Comparison of ENCODE assay signal across 8 cellular contexts in genomic region chr3:84958495-84959469, GRCh38. TPM values are rescaled to one million over a fixed set of nuclear protein-coding genes. Genes with fewer than 3 reads are reported as not detected.
DNase-seq lines count a peak whose midpoint lies in the region; ATAC-seq, FAIRE-seq and TF ChIP-seq lines count a peak whose summit lies in the region.

Gene CADM2, plus strand, starts transcription at chr3:84958989.

- no peak within 1 kb of the TSS for H3K4ac ChIP-seq in H1 (replicated peaks; ENCODE audit: insufficient read length, low read depth, low read length)

- peak within 1 kb of the TSS; percentile 58; the same call in 1 of the 2 replicates for H2BK5ac ChIP-seq in H1 (ENCODE audit: low read depth, low read length)

- DNase-seq in AG09309 (ENCODE audit: low read depth) (peak; percentile 4), NCI-H524 treated with DMSO at 0.1 percent for 48 hours (lab: John Stamatoyannopoulos, UW) (peak; percentile 77), H1 (ENCODE audit: low read depth in 1 of 2, low spot score in 2 of 2) (peak; percentile 91 to 92), lung microvascular endothelial cell (ENCODE audit: low read depth in 2 of 2) (peak; percentile 76 to 88)
- peak; percentile 24 for DNase-seq in activated CD8-positive, alpha-beta memory T cell treated with anti-CD3 and anti-CD28 coated beads, Interleukin-2, amount 50 U/mL, for 24 hours (ENCODE audit: extremely low read depth)
- DNase-seq in stimulated activated CD4-positive, alpha-beta T cell treated with anti-CD3 and anti-CD28 coated beads, TNF-alpha, amount 100 ng/mL, for 1 hour (ENCODE audit: low read depth in 3 of 3, low spot score in 1 of 3) = peak; percentile 7 to 46 (median 22)

- TF ChIP-seq RAD21 in H1 (IDR thresholded peaks at IDR 0.05 in 1 of 2, conservative IDR thresholded peaks at IDR 0.05 in 1 of 2; ENCODE audit: low read depth in 2 of 2, low read length in 2 of 2) = peak; percentile 41 to 47

- WGBS in H1 (ENCODE audit: extremely low coverage in 1 of 2, insufficient coverage in 1 of 2, insufficient read length in 1 of 2, insufficient replicate concordance in 2 of 2, low coverage in 1 of 2, low lambda C conversion rate in 2 of 2, missing lambda C conversion rate in 1 of 2), 2 experiments = 2% methylated on average over 37 of the region's 70 CpGs; no CpG with 5 or more reads in 1 of the 2 experiments

- peaks cover 0 to 40% of the 10 kb centered on the region in 2 experiments; a peak in 3 of 4 replicates for H3K79me2 ChIP-seq in H1 (ENCODE audit: control insufficient read depth in 1 of 2, insufficient read depth in 2 of 2, low read length in 2 of 2)

- peak within 1 kb of the TSS; percentile 48 for H3K4me3 ChIP-seq in AG09309 (ENCODE audit: control insufficient read depth, low read depth, low read length)
- peak within 1 kb of the TSS; percentile 79 to 90 (median 85) for H3K4me3 ChIP-seq in H1 (ENCODE audit: extremely low read depth in 1 of 4, insufficient read depth in 2 of 4, low read depth in 3 of 4, low read length in 4 of 4)

- peak within 1 kb of the TSS; percentile 74 to 90 (median 76) for H3K9ac ChIP-seq in H1 (replicated peaks in 1 of 4; ENCODE audit: extremely low read depth in 1 of 4, low read depth in 3 of 4, low read length in 3 of 4)

- no peaks in the 10 kb centered on the region for H3K9me3 ChIP-seq in H1 (ENCODE audit: insufficient read depth in 2 of 2, low read depth in 1 of 2, low read length in 1 of 2)

- H3K14ac ChIP-seq in H1 (ENCODE audit: insufficient read length) = no peak within 1 kb of the TSS

- H4K20me1 ChIP-seq in H1 (replicated peaks in 1 of 2; ENCODE audit: control insufficient read depth in 1 of 2, insufficient read depth in 2 of 2, low read length in 2 of 2) = peaks cover 0 to 3% of the 10 kb centered on the region in 2 experiments

- TF ChIP-seq POLR2A in H1 (IDR thresholded peaks at IDR 0.05; ENCODE audit: control extremely low read depth in 1 of 2, low read depth in 2 of 2, low read length in 2 of 2) = peak; percentile 68 to 88

- no peak within 1 kb of the TSS for H2BK120ac ChIP-seq in H1 (replicated peaks; ENCODE audit: low read depth, low read length)

- POLR2A ChIA-PET in H1 (lab: Charles Lee; ENCODE audit: partially characterized antibody) = interaction anchor here (0.5 to 1.9 kb wide), 7 partner anchors 9 to 93 kb away, joined by 3 to 6 read pairs (median 3); no protein-coding TSS in a partner anchor

- peak within 1 kb of the TSS; percentile 66 for H3K18ac ChIP-seq in H1 (ENCODE audit: extremely low read depth, low read length)

- CTCF ChIA-PET in H1 (lab: Charles Lee; ENCODE audit: partially characterized antibody) = interaction anchor here (1.3 to 3.7 kb wide), 3 partner anchors 16 to 346 kb away, joined by 3 to 13 read pairs (median 4); no protein-coding TSS in a partner anchor

- H3K27ac ChIP-seq in H1 (ENCODE audit: low read depth, low read length) = peak within 1 kb of the TSS; percentile 78; the same call in 1 of the 2 replicates

- no peaks in the 10 kb centered on the region; the same call in 1 of the 2 replicates for H3K79me1 ChIP-seq in H1 (ENCODE audit: low read depth, low read length)

- H3K4me1 ChIP-seq in H1 (replicated peaks in 1 of 4; ENCODE audit: control insufficient read depth in 3 of 4, insufficient read depth in 4 of 4, low read length in 3 of 4) = peaks cover 0 to 7% (median 5%) of the 10 kb centered on the region in 4 experiments; a peak in 4 of 7 replicates

- ATAC-seq in GM19035 (IDR thresholded peaks at IDR 0.05; ENCODE audit: unreplicated experiment) (peak; percentile 97), HG03342 (IDR thresholded peaks at IDR 0.05; ENCODE audit: unreplicated experiment) (peak; percentile 96)

- H3K56ac ChIP-seq in H1 (replicated peaks; ENCODE audit: insufficient read length, low read depth, low read length) = peak within 1 kb of the TSS; percentile 81

- peak within 1 kb of the TSS; percentile 84 for H4K5ac ChIP-seq in H1 (ENCODE audit: insufficient read length, low read depth, low read length)

- H2AFZ ChIP-seq in H1 (ENCODE audit: low read length) = peak within 1 kb of the TSS; percentile 90

- peak; percentile 79 for FAIRE-seq in H1 (lab: Jason Lieb, UNC)

- peak within 1 kb of the TSS; percentile 64 for H4K8ac ChIP-seq in H1 (ENCODE audit: extremely low read depth, insufficient read depth, low read length)

- TF ChIP-seq EP300 in H1 (IDR thresholded peaks at IDR 0.05; ENCODE audit: borderline replicate concordance in 1 of 2, low read depth in 2 of 2, low read length in 2 of 2) = 0 out of 3 replicates have a peak, but pooled peaks of 1 of the 2 experiments have one; percentile 20

- peak within 1 kb of the TSS; percentile 95 to 98 for H3K4me2 ChIP-seq in H1 (ENCODE audit: insufficient read depth in 1 of 2, low read depth in 2 of 2, low read length in 2 of 2)

- no peaks in the 10 kb centered on the region for H3K27me3 ChIP-seq in H1 (replicated peaks in 1 of 4; ENCODE audit: control insufficient read depth in 3 of 4, extremely low read depth in 1 of 4, insufficient read depth in 3 of 4, low read length in 3 of 4)

- H2AK5ac ChIP-seq in H1 (ENCODE audit: low read depth, low read length) = no peak within 1 kb of the TSS

- 0 out of 2 replicates have a peak within 1 kb of the TSS, but pooled peaks have one; percentile 78 for H2BK12ac ChIP-seq in H1 (ENCODE audit: low read depth, low read length)

- H2BK20ac ChIP-seq in H1 (ENCODE audit: low read length) = no peak within 1 kb of the TSS

- no peaks in the 10 kb centered on the region for H3K36me3 ChIP-seq in H1 (ENCODE audit: control insufficient read depth in 2 of 4, insufficient read depth in 4 of 4, low read length in 3 of 4)

- no peak within 1 kb of the TSS for H3K23ac ChIP-seq in H1 (ENCODE audit: insufficient read length)

- no peak for TF ChIP-seq CTCF in AG09309 (IDR thresholded peaks at IDR 0.05; ENCODE audit: control insufficient read depth, insufficient read depth, low read depth, low read length, missing control alignments)
- TF ChIP-seq CTCF in H1 (IDR thresholded peaks at IDR 0.05; ENCODE audit: control extremely low read depth in 1 of 3, insufficient read depth in 1 of 3, low read depth in 1 of 3, low read length in 3 of 3) = peak; percentile 21 to 37 (median 21); a peak in 3 of 4 replicates

- H2BK15ac ChIP-seq in H1 (ENCODE audit: low read length) = 0 out of 2 replicates have a peak within 1 kb of the TSS, but pooled peaks have one; percentile 40

- H4K91ac ChIP-seq in H1 (replicated peaks; ENCODE audit: insufficient read length, low read length) = peak within 1 kb of the TSS; percentile 44

- H3K23me2 ChIP-seq in H1 (ENCODE audit: low read depth, low read length) = peaks cover 23% of the 10 kb centered on the region

TF ChIP-seq in H1, 55 proteins besides CTCF, POLR2A, EP300 and RAD21 (continues in another document):
- TF ChIP-seq GABPA (IDR thresholded peaks at IDR 0.05; ENCODE audit: borderline replicate concordance, insufficient read depth, low read length) (no peak), SUZ12 (IDR thresholded peaks at IDR 0.05; ENCODE audit: low read length) (no peak), RBBP5 (IDR thresholded peaks at IDR 0.05; ENCODE audit: borderline replicate concordance, low read depth, low read length) (peak; percentile 95), JUND (IDR thresholded peaks at IDR 0.05; ENCODE audit: low read length) (no peak), BRCA1 (IDR thresholded peaks at IDR 0.05; ENCODE audit: low read depth, low read length) (no peak), CEBPB (IDR thresholded peaks at IDR 0.05; ENCODE audit: low read depth, low read length) (no peak), TBP (IDR thresholded peaks at IDR 0.05; ENCODE audit: low read depth, low read length) (peak; percentile 36; the same call in 1 of the 2 replicates), JUN (IDR thresholded peaks at IDR 0.05; ENCODE audit: low read depth, low read length) (no peak), SIX5 (IDR thresholded peaks at IDR 0.05; ENCODE audit: low read depth, low read length) (no peak), SP2 (IDR thresholded peaks at IDR 0.05; ENCODE audit: low read length) (peak; percentile 52; the same call in 1 of the 2 replicates), GTF2F1 (IDR thresholded peaks at IDR 0.05; ENCODE audit: borderline replicate concordance, low read depth, low read length) (no peak), CHD2 (IDR thresholded peaks at IDR 0.05; ENCODE audit: low read length) (no peak; the same call in none of the 2 replicates), TEAD4 (IDR thresholded peaks at IDR 0.05; ENCODE audit: low read depth, low read length) (peak; percentile 74), ZNF274 (IDR thresholded peaks at IDR 0.05; ENCODE audit: borderline replicate concordance, extremely low read depth, low read length) (no peak), CBX5 (IDR thresholded peaks at IDR 0.05; ENCODE audit: low read depth, low read length) (no peak), RFX5 (IDR thresholded peaks at IDR 0.05; ENCODE audit: borderline replicate concordance, low read depth, low read length) (no peak)
- TF ChIP-seq, protein P1, sequence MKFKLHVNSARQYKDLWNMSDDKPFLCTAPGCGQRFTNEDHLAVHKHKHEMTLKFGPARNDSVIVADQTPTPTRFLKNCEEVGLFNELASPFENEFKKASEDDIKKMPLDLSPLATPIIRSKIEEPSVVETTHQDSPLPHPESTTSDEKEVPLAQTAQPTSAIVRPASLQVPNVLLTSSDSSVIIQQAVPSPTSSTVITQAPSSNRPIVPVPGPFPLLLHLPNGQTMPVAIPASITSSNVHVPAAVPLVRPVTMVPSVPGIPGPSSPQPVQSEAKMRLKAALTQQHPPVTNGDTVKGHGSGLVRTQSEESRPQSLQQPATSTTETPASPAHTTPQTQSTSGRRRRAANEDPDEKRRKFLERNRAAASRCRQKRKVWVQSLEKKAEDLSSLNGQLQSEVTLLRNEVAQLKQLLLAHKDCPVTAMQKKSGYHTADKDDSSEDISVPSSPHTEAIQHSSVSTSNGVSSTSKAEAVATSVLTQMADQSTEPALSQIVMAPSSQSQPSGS (IDR thresholded peaks at IDR 0.05; ENCODE audit: low read length) = no peak
- TF ChIP-seq, protein P2, sequence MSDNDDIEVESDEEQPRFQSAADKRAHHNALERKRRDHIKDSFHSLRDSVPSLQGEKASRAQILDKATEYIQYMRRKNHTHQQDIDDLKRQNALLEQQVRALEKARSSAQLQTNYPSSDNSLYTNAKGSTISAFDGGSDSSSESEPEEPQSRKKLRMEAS (IDR thresholded peaks at IDR 0.05) = peak; percentile 37; the same call in 1 of the 2 replicates

RNA-seq across cellular contexts. Expression of gene CADM2, which starts in this region (rescaled TPM):
- total RNA-seq in H1 (2021; fragmentation: NEBNext Ultra II Directional; extraction: Animal tissue kit (Norgen Biotek cat#: 25700)) = 20.2 and 20.9 TPM in 2 replicates
- polyA plus RNA-seq in H1 (2011; rRNA removed) = 14.9 and 28.3 TPM in 2 replicates
- polyA plus RNA-seq in H1 (2011; cell fraction: cytosol; rRNA removed) = 10.8 TPM
- 98.6 TPM for polyA plus RNA-seq in H1 (2011; cell fraction: nucleus; rRNA removed)
- 10.7 to 15.9 TPM (median 13.4 TPM) in 4 replicates for polyA plus RNA-seq in H1 (2012, experiment 1 of 2)
- 4.8 TPM for polyA plus RNA-seq in H1 (2012, experiment 2 of 2)
- polyA plus RNA-seq in H1 (2013, experiment 1 of 2) = 16.1 TPM
- polyA plus RNA-seq in H1 (2013, experiment 2 of 2) = 15.3 TPM
- 29.8 and 31.0 TPM in 2 replicates for polyA minus RNA-seq in H1 (2011; rRNA and poly(A)+ RNA removed)
- 21.1 TPM for polyA minus RNA-seq in H1 (2011; cell fraction: cytosol; rRNA and poly(A)+ RNA removed)
- polyA minus RNA-seq in H1 (2011; cell fraction: nucleus; rRNA and poly(A)+ RNA removed) = 304 TPM
- total RNA-seq in lung microvascular endothelial cell = 0.20 TPM in 1 of 2 replicates, not detected in the other

Comparison
In these comparisons a context has a peak if more than half of its experiments do, and no peak if none do; other contexts are left out.
1. Peak in every context shown above with its lines: DNase-seq, ATAC-seq, H3K4me3 ChIP-seq and H3K27ac ChIP-seq.
2. RNA of gene CADM2 (total RNA-seq): 20.2 to 20.9 TPM in H1; 0.20 TPM in lung microvascular endothelial cell; every median in the first group is over 10 times any median in the second.
3. Peak in DNase-seq in lung microvascular endothelial cell; RNA of the gene not detected or under 1 TPM.
4. DNase-seq: peak in every context shown above with its lines; median percentile 92 in H1; 82 in lung microvascular endothelial cell; 77 in NCI-H524 treated with DMSO at 0.1 percent for 48 hours; 24 in activated CD8-positive, alpha-beta memory T cell treated with anti-CD3 and anti-CD28 coated beads, Interleukin-2, amount 50 U/mL, for 24 hours; 22 in stimulated activated CD4-positive, alpha-beta T cell treated with anti-CD3 and anti-CD28 coated beads, TNF-alpha, amount 100 ng/mL, for 1 hour; 4 in AG09309.